Comparison of ENCODE assay signal across 8 cellular contexts in genomic region chr9:129596541-129597328, GRCh38. TPM values are rescaled to one million over a fixed set of nuclear protein-coding genes. Genes with fewer than 3 reads are reported as not detected.
DNase-seq lines count a peak whose midpoint lies in the region; ATAC-seq and TF ChIP-seq lines count a peak whose summit lies in the region.

No MANE protein-coding gene starts in this region.

- TF ChIP-seq CTCF in Calu3 (IDR thresholded peaks at IDR 0.05; ENCODE audit: unreplicated experiment) (no peak), prostate gland (IDR thresholded peaks at IDR 0.05) (no peak)

- H3K27ac ChIP-seq in prostate gland = peak overlapping the region; percentile 80 to 93

- intact Hi-C loops in Calu3 (cut with micrococcal nuclease; ENCODE audit: unreplicated experiment) (no loop called here), Right ventricle myocardium superior (cut with DNase I) (no loop called here), prostate gland (cut with DNase I) (loop anchor here (5.0 kb wide), 3 partner anchors 39 to 114 kb away; no protein-coding TSS in a partner anchor)
- intact Hi-C loops in activated CD4-positive, alpha-beta memory T cell treated with anti-CD3 and anti-CD28 coated beads for 36 hours (cut with micrococcal nuclease) = no loop called here

- POLR2A ChIA-PET in activated CD4-positive, alpha-beta memory T cell treated with anti-CD3 and anti-CD28 coated beads for 36 hours (lab: Charles Lee) = interaction anchor here (1.0 to 3.3 kb wide), 4 partner anchors 13 to 457 kb away, joined by 3 to 12 read pairs (median 4); no protein-coding TSS in a partner anchor

- H3K9me3 ChIP-seq in prostate gland = no peaks in the 10 kb centered on the region

- CTCF ChIA-PET in Calu3 (lab: Charles Lee) = interaction anchor here (0.7 to 1.3 kb wide), 2 partner anchors 12 to 422 kb away, joined by 3 read pairs; no protein-coding TSS in a partner anchor
- CTCF ChIA-PET in activated CD4-positive, alpha-beta memory T cell treated with anti-CD3 and anti-CD28 coated beads for 36 hours (lab: Charles Lee) = interaction anchor here (0.8 to 3.3 kb wide), 7 partner anchors 10 to 465 kb away, joined by 3 to 9 read pairs (median 4); partner anchors contain the start of gene IER5L

- DNase-seq in Calu3 (peak; percentile 55), Right ventricle myocardium superior (peak; percentile 76), prostate gland (ENCODE audit: low spot score) (peak; percentile 43), NCI-H1694 (lab: John Stamatoyannopoulos, UW) (no peak)
- DNase-seq in activated CD4-positive, alpha-beta memory T cell treated with anti-CD3 and anti-CD28 coated beads for 36 hours = no peak

- H3K27me3 Mint-ChIP-seq in Calu3 (ENCODE audit: unreplicated experiment) = no peaks in the 10 kb centered on the region
- H3K27me3 Mint-ChIP-seq in activated CD4-positive, alpha-beta memory T cell treated with anti-CD3 and anti-CD28 coated beads for 36 hours = peaks cover 2% of the 10 kb centered on the region

- no peaks in the 10 kb centered on the region for H3K27me3 ChIP-seq in prostate gland (replicated peaks; ENCODE audit: insufficient read depth)

- peak overlapping the region; percentile 67 for H3K4me3 Mint-ChIP-seq in Calu3 (ENCODE audit: low read depth, unreplicated experiment)
- peak overlapping the region; percentile 24 for H3K4me3 Mint-ChIP-seq in activated CD4-positive, alpha-beta memory T cell treated with anti-CD3 and anti-CD28 coated beads for 36 hours

- WGBS in prostate gland = 24% methylated on average over 32 of the region's 33 CpGs

- no peaks in the 10 kb centered on the region for H3K9me3 Mint-ChIP-seq in Calu3 (ENCODE audit: low read depth, unreplicated experiment)
- no peaks in the 10 kb centered on the region for H3K9me3 Mint-ChIP-seq in activated CD4-positive, alpha-beta memory T cell treated with anti-CD3 and anti-CD28 coated beads for 36 hours

- BruUV-seq in Calu3 (replicated peaks; lab: Mats Ljungman, UMichigan) = no TSS peak

- ATAC-seq in Right ventricle myocardium superior (ENCODE audit: poor library complexity) (peak; percentile 87), HG03039 (IDR thresholded peaks at IDR 0.05; ENCODE audit: unreplicated experiment) (no peak), GM18858 (IDR thresholded peaks at IDR 0.05; ENCODE audit: unreplicated experiment) (no peak), HG02938 (IDR thresholded peaks at IDR 0.05; ENCODE audit: unreplicated experiment) (no peak)

- peaks cover 9% of the 10 kb centered on the region for H3K4me1 ChIP-seq in prostate gland (replicated peaks)

- TF ChIP-seq POLR2A in prostate gland (IDR thresholded peaks at IDR 0.05) = peak; percentile 20

- H3K4me1 Mint-ChIP-seq in Calu3 (ENCODE audit: low read depth, unreplicated experiment) = peaks cover 49% of the 10 kb centered on the region
- H3K4me1 Mint-ChIP-seq in activated CD4-positive, alpha-beta memory T cell treated with anti-CD3 and anti-CD28 coated beads for 36 hours (ENCODE audit: low read depth) = peaks cover 14% of the 10 kb centered on the region

- peak overlapping the region; percentile 14 to 36 for H3K4me3 ChIP-seq in prostate gland

- H3K36me3 ChIP-seq in prostate gland = no peaks in the 10 kb centered on the region

- peak overlapping the region; percentile 76 for H3K27ac Mint-ChIP-seq in Calu3 (ENCODE audit: unreplicated experiment)
- H3K27ac Mint-ChIP-seq in activated CD4-positive, alpha-beta memory T cell treated with anti-CD3 and anti-CD28 coated beads for 36 hours = no peak overlapping the region

- H3K36me3 Mint-ChIP-seq in Calu3 (ENCODE audit: insufficient read depth, unreplicated experiment) = peaks cover 33% of the 10 kb centered on the region
- no peaks in the 10 kb centered on the region for H3K36me3 Mint-ChIP-seq in activated CD4-positive, alpha-beta memory T cell treated with anti-CD3 and anti-CD28 coated beads for 36 hours

RNA-seq across cellular contexts. Expression of gene C9orf50, which starts 24.2 kb away (rescaled TPM):
- total RNA-seq in Calu3 (2022) = not detected in 2 replicates
- total RNA-seq in activated CD4-positive, alpha-beta memory T cell treated with anti-CD3 and anti-CD28 coated beads for 36 hours = not detected
- total RNA-seq in Right ventricle myocardium superior = not detected
- not detected for total RNA-seq in prostate gland

RNA-seq across cellular contexts. Expression of gene NTMT1, which starts 29.2 kb away (rescaled TPM):
- total RNA-seq in Calu3 (2022) (34.7 and 36.1 TPM in 2 replicates), Right ventricle myocardium superior (66.7 TPM), prostate gland (10 to 100 TPM; 25.4 to 53.7 TPM)
- 10 to 100 TPM; 59.9 to 64.6 TPM for total RNA-seq in activated CD4-positive, alpha-beta memory T cell treated with anti-CD3 and anti-CD28 coated beads for 36 hours

RNA-seq across cellular contexts. Expression of gene ASB6, which starts 45.2 kb away (rescaled TPM):
- total RNA-seq in Calu3 (2022) (15.5 and 18.4 TPM in 2 replicates), Right ventricle myocardium superior (7.9 TPM), prostate gland (10 to 100 TPM; 25.2 to 50.3 TPM)
- total RNA-seq in activated CD4-positive, alpha-beta memory T cell treated with anti-CD3 and anti-CD28 coated beads for 36 hours = 10 to 100 TPM; 14.1 to 15.7 TPM

Comparison
In these comparisons a context has a peak if more than half of its experiments do, and no peak if none do; other contexts are left out.
1. DNase-seq: peak in Calu3 (single experiment), Right ventricle myocardium superior (single experiment) and prostate gland (single experiment); none in activated CD4-positive, alpha-beta memory T cell treated with anti-CD3 and anti-CD28 coated beads for 36 hours (single experiment) and NCI-H1694 (single experiment).